ENCODE assay signal across 1 cellular context in the genomic region with DNA sequence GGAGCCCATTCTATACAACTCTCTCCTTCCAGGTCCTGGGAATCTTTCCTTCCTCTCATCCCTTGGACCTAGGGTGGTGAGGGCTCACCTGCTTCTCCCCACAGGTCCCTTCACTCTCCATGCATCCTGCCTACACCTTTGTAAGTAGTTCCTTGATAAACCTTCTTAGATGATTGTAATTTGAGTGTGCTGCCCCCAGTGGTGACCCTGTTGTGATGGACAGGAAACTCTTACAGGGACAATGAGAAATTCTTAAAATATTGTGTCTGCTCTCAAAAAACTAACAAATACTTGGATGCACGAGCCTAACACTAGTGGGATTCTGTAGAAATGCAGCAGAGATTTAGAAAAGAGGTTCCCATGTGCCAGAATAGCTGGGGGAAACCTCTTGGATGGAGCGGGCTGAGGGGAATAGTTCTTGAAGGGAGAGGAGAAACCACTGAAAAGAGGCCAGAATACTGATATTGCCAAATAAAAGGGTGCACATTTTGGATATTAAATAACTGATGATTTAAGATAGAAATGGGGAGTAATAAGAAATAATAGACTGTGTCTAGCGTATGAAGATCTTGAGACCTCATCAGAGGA.
TF ChIP-seq lines count a peak whose summit lies in the region.

No MANE protein-coding gene starts in this region.

TF ChIP-seq in endothelial cell of umbilical vein, 7 proteins besides CTCF, POLR2A, EP300 and RAD21 (continued from another document):
- TF ChIP-seq EZH2 (IDR thresholded peaks at IDR 0.05; ENCODE audit: borderline replicate concordance, low read depth, low read length, severe bottlenecking) (no peak), GATA2 (IDR thresholded peaks at IDR 0.05; ENCODE audit: insufficient read depth, insufficient read length, low read depth, low read length) (no peak), JUN (IDR thresholded peaks at IDR 0.05; ENCODE audit: borderline replicate concordance, insufficient read depth, insufficient read length, low read depth) (no peak), MYC (IDR thresholded peaks at IDR 0.05; ENCODE audit: low read depth, low read length) (no peak), POLR2AphosphoS5 (IDR thresholded peaks at IDR 0.05; ENCODE audit: insufficient read depth, low read depth, low read length) (no peak)
- TF ChIP-seq, protein P1, sequence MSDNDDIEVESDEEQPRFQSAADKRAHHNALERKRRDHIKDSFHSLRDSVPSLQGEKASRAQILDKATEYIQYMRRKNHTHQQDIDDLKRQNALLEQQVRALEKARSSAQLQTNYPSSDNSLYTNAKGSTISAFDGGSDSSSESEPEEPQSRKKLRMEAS (IDR thresholded peaks at IDR 0.05; ENCODE audit: insufficient read depth, insufficient read length): no peak
